ENCODE assay signal across 1 cellular context in the genomic region with DNA sequence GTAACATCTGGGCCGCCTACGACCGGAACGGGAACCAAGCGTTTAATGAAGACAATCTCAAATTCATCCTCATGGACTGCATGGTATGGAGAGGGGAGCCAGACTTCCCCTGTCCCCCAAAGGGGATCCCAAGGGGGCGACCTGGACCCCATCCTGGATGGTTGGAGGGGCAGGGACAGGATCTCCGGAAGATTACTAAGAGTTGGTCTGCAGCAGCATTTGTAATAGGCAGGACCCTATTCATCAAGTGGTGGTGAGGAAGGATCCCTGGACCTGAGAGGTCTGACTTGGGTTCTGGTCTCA.
TF ChIP-seq lines count a peak whose summit lies in the region.

No MANE protein-coding gene starts in this region.

TF ChIP-seq in GM23338, 12 proteins besides CTCF, POLR2A, EP300 and RAD21 (continued from another document):
- TF ChIP-seq, protein P1, sequence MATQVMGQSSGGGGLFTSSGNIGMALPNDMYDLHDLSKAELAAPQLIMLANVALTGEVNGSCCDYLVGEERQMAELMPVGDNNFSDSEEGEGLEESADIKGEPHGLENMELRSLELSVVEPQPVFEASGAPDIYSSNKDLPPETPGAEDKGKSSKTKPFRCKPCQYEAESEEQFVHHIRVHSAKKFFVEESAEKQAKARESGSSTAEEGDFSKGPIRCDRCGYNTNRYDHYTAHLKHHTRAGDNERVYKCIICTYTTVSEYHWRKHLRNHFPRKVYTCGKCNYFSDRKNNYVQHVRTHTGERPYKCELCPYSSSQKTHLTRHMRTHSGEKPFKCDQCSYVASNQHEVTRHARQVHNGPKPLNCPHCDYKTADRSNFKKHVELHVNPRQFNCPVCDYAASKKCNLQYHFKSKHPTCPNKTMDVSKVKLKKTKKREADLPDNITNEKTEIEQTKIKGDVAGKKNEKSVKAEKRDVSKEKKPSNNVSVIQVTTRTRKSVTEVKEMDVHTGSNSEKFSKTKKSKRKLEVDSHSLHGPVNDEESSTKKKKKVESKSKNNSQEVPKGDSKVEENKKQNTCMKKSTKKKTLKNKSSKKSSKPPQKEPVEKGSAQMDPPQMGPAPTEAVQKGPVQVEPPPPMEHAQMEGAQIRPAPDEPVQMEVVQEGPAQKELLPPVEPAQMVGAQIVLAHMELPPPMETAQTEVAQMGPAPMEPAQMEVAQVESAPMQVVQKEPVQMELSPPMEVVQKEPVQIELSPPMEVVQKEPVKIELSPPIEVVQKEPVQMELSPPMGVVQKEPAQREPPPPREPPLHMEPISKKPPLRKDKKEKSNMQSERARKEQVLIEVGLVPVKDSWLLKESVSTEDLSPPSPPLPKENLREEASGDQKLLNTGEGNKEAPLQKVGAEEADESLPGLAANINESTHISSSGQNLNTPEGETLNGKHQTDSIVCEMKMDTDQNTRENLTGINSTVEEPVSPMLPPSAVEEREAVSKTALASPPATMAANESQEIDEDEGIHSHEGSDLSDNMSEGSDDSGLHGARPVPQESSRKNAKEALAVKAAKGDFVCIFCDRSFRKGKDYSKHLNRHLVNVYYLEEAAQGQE (IDR thresholded peaks at IDR 0.05; ENCODE audit: unreplicated experiment), result no peak
- TF ChIP-seq STAT1 (IDR thresholded peaks at IDR 0.05; ENCODE audit: unreplicated experiment), result no peak
